In genomic region chr6:15433517-15433874, GRCh38 we compare ENCODE assay signal across 1 cellular context.
TF ChIP-seq lines count a peak whose summit lies in the region.

No MANE protein-coding gene starts in this region.

TF ChIP-seq in HEK293, 187 proteins besides CTCF, POLR2A, EP300 and RAD21 (continued from another document):
- TF ChIP-seq ZFHX2 (tag by site-specific recombination; conservative IDR thresholded peaks at IDR 0.05) (peak; percentile 88), EGR2 (tag by site-specific recombination; IDR thresholded peaks at IDR 0.05; ENCODE audit: low read depth) (peak; percentile 73)
